Comparison of ENCODE assay signal across 10 cellular contexts in genomic region chr2:101349893-101350662, GRCh38. TPM values are rescaled to one million over a fixed set of nuclear protein-coding genes. Genes with fewer than 3 reads are reported as not detected.
A peak's percentile ranks its signal among the peaks of the same experiment; 100 is the strongest.
DNase-seq lines count a peak whose midpoint lies in the region; ATAC-seq and TF ChIP-seq lines count a peak whose summit lies in the region.
"Had no signal": no experiment of that assay in that cellular context is flagged by ENCODE, and none has a peak within 500 bp of the region (broad histone marks: within the 10 kb centered on the region; RNA-seq: fewer than 3 reads in every experiment).

No MANE protein-coding gene starts in this region.

- peak; percentile 8 for TF ChIP-seq CTCF in GM12864 (IDR thresholded peaks at IDR 0.05; ENCODE audit: low read depth, low read length, missing control alignments)

- H3K4me1 Mint-ChIP-seq in activated naive CD8-positive, alpha-beta T cell treated with anti-CD3 and anti-CD28 coated beads, Interleukin-2, amount 50 U/mL, for 24 hours: no peaks in the 10 kb centered on the region
- H3K4me1 Mint-ChIP-seq in stimulated activated naive CD8-positive, alpha-beta T cell treated with anti-CD3 and anti-CD28 coated beads, Interleukin-15, amount 100 ng/mL, for 72 hours: no peaks in the 10 kb centered on the region

- no peak for DNase-seq in GM12864 (ENCODE audit: low read depth)
- DNase-seq in SW480 (ENCODE audit: low spot score): peak; percentile 17
- DNase-seq in fibroblast of peridontal ligament (ENCODE audit: extremely low read depth): peak; percentile 71
- DNase-seq in renal cortical epithelial cell (ENCODE audit: low read depth): peak; percentile 66
- DNase-seq in activated naive CD8-positive, alpha-beta T cell treated with anti-CD3 and anti-CD28 coated beads, Interleukin-2, amount 50 U/mL, for 24 hours: no peak
- DNase-seq in stimulated activated naive CD8-positive, alpha-beta T cell treated with anti-CD3 and anti-CD28 coated beads, Interleukin-15, amount 100 ng/mL, for 72 hours: no peak
- DNase-seq in NOMO-1 treated with DMSO at 0.1 percent for 48 hours (lab: John Stamatoyannopoulos, UW; ENCODE audit: unreplicated experiment): no peak
- DNase-seq in RKO (ENCODE audit: low spot score): no peak
- DNase-seq: NCI-H1048 had no signal

- H3K36me3 Mint-ChIP-seq in activated naive CD8-positive, alpha-beta T cell treated with anti-CD3 and anti-CD28 coated beads, Interleukin-2, amount 50 U/mL, for 24 hours (ENCODE audit: low read depth): no peaks in the 10 kb centered on the region

- no peak overlapping the region for H3K4me3 ChIP-seq in GM12864 (ENCODE audit: low read depth, low read length)

- no peak overlapping the region for H3K27ac Mint-ChIP-seq in activated naive CD8-positive, alpha-beta T cell treated with anti-CD3 and anti-CD28 coated beads, Interleukin-2, amount 50 U/mL, for 24 hours
- H3K27ac Mint-ChIP-seq in stimulated activated naive CD8-positive, alpha-beta T cell treated with anti-CD3 and anti-CD28 coated beads, Interleukin-15, amount 100 ng/mL, for 72 hours: peak overlapping the region in 1 of 2 donors; percentile 1

- ATAC-seq in activated naive CD8-positive, alpha-beta T cell treated with anti-CD3 and anti-CD28 coated beads, Interleukin-2, amount 50 U/mL, for 24 hours: no peak
- no peak for ATAC-seq in stimulated activated naive CD8-positive, alpha-beta T cell treated with anti-CD3 and anti-CD28 coated beads, Interleukin-15, amount 100 ng/mL, for 72 hours

- no peaks in the 10 kb centered on the region for H3K9me3 Mint-ChIP-seq in activated naive CD8-positive, alpha-beta T cell treated with anti-CD3 and anti-CD28 coated beads, Interleukin-2, amount 50 U/mL, for 24 hours
- no peaks in the 10 kb centered on the region for H3K9me3 Mint-ChIP-seq in stimulated activated naive CD8-positive, alpha-beta T cell treated with anti-CD3 and anti-CD28 coated beads, Interleukin-15, amount 100 ng/mL, for 72 hours

- no peak overlapping the region for H3K4me3 Mint-ChIP-seq in activated naive CD8-positive, alpha-beta T cell treated with anti-CD3 and anti-CD28 coated beads, Interleukin-2, amount 50 U/mL, for 24 hours
- no peak overlapping the region for H3K4me3 Mint-ChIP-seq in stimulated activated naive CD8-positive, alpha-beta T cell treated with anti-CD3 and anti-CD28 coated beads, Interleukin-15, amount 100 ng/mL, for 72 hours

- H3K27me3 Mint-ChIP-seq in activated naive CD8-positive, alpha-beta T cell treated with anti-CD3 and anti-CD28 coated beads, Interleukin-2, amount 50 U/mL, for 24 hours: no peaks in the 10 kb centered on the region
- H3K27me3 Mint-ChIP-seq in stimulated activated naive CD8-positive, alpha-beta T cell treated with anti-CD3 and anti-CD28 coated beads, Interleukin-15, amount 100 ng/mL, for 72 hours: no peaks in the 10 kb centered on the region

RNA-seq across cellular contexts. Expression of gene CREG2, which starts 37.2 kb away (rescaled TPM):
- under 0.01 and 0.70 TPM in 2 replicates for total RNA-seq in renal cortical epithelial cell
- total RNA-seq: mononuclear cell had no signal

RNA-seq across cellular contexts. Expression of gene RNF149, which starts 41.6 kb away (rescaled TPM):
- total RNA-seq in renal cortical epithelial cell: 81.3 and 82.4 TPM in 2 replicates

Comparison
In these comparisons a context has a peak if more than half of its experiments do, and no peak if none do; other contexts are left out.
1. DNase-seq: peak in SW480 (single experiment), fibroblast of peridontal ligament (single experiment) and renal cortical epithelial cell (single experiment); none in GM12864 (single experiment), activated naive CD8-positive, alpha-beta T cell treated with anti-CD3 and anti-CD28 coated beads, Interleukin-2, amount 50 U/mL, for 24 hours (single experiment), stimulated activated naive CD8-positive, alpha-beta T cell treated with anti-CD3 and anti-CD28 coated beads, Interleukin-15, amount 100 ng/mL, for 72 hours (0 of 2), NOMO-1 treated with DMSO at 0.1 percent for 48 hours (single experiment) and RKO (single experiment).